3 cellular contexts compared by ENCODE assay signal in the genomic region with DNA sequence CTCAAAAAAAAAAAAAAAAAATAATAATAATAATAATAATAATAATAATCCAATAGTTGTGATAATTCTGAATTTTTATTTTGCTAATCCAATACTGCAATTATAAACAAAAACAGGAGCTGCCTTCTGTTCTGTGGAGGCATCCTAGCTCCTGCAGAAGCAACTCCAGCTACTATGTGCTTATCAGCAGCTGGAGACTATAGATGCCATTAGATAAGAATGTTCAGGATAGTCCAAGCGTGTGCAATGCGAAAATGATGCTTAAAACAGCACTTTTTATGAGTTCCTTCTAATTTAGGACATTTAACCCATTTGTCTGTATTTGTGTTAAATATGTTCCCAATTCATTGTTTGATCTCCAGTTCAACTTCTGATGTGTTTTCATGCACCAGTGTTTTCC.
"Had no signal": no experiment of that assay in that cellular context is flagged by ENCODE, and none has a peak within 500 bp of the region (broad histone marks: within the 10 kb centered on the region; RNA-seq: fewer than 3 reads in every experiment).

No MANE protein-coding gene starts in this region.

- DNase-seq: GDM1, GF-D8 had no signal

- ATAC-seq: GM12878 had no signal

- H3K4me3 ChIP-seq: GM12878 had no signal
